Comparison of ENCODE assay signal across 8 cellular contexts in genomic region chr5:55037046-55037771, GRCh38. TPM values are rescaled to one million over a fixed set of nuclear protein-coding genes. Genes with fewer than 3 reads are reported as not detected.
DNase-seq lines count a peak whose midpoint lies in the region; ATAC-seq, FAIRE-seq and TF ChIP-seq lines count a peak whose summit lies in the region.

No MANE protein-coding gene starts in this region.

- FAIRE-seq in small intestine (lab: Jason Lieb, UNC) = no peak

- H3K4me1 ChIP-seq in small intestine (ENCODE audit: control insufficient read depth in 2 of 2, insufficient read depth in 1 of 2, low read depth in 1 of 2, low read length in 1 of 2) = no peaks in the 10 kb centered on the region

- no peaks in the 10 kb centered on the region for H3K27me3 Mint-ChIP-seq in activated naive CD8-positive, alpha-beta T cell treated with anti-CD3 and anti-CD28 coated beads for 36 hours
- no peaks in the 10 kb centered on the region for H3K27me3 Mint-ChIP-seq in glutamatergic neuron (ENCODE audit: unreplicated experiment)

- TF ChIP-seq CTCF in glutamatergic neuron (IDR thresholded peaks at IDR 0.05; ENCODE audit: partially characterized antibody, unreplicated experiment) = no peak

- peaks cover 1% of the 10 kb centered on the region for H3K36me3 Mint-ChIP-seq in activated naive CD8-positive, alpha-beta T cell treated with anti-CD3 and anti-CD28 coated beads for 36 hours
- no peaks in the 10 kb centered on the region for H3K36me3 Mint-ChIP-seq in glutamatergic neuron (ENCODE audit: unreplicated experiment)

- peak overlapping the region; percentile 86 for H3K27ac Mint-ChIP-seq in activated naive CD8-positive, alpha-beta T cell treated with anti-CD3 and anti-CD28 coated beads for 36 hours
- H3K27ac Mint-ChIP-seq in glutamatergic neuron (ENCODE audit: unreplicated experiment) = no peak overlapping the region

- H3K4me3 ChIP-seq in small intestine (ENCODE audit: low read depth in 1 of 2, low read length in 2 of 2) = no peak overlapping the region

- H3K4me1 Mint-ChIP-seq in activated naive CD8-positive, alpha-beta T cell treated with anti-CD3 and anti-CD28 coated beads for 36 hours = peaks cover 26% of the 10 kb centered on the region
- no peaks in the 10 kb centered on the region for H3K4me1 Mint-ChIP-seq in glutamatergic neuron (ENCODE audit: low read depth, unreplicated experiment)

- peak; percentile 28 for DNase-seq in DMS53 treated with DMSO at 0.1 percent for 48 hours (lab: John Stamatoyannopoulos, UW; ENCODE audit: unreplicated experiment)
- DNase-seq in RPMI7951 (ENCODE audit: low read depth) = peak; percentile 5
- DNase-seq in activated naive CD8-positive, alpha-beta T cell treated with anti-CD3 and anti-CD28 coated beads for 36 hours = peak; percentile 57
- DNase-seq in small intestine = peak; percentile 43
- no peak for DNase-seq in UCSD-AML1 (lab: John Stamatoyannopoulos, UW; ENCODE audit: unreplicated experiment)
- DNase-seq in glutamatergic neuron = no peak

- no peaks in the 10 kb centered on the region for H3K36me3 ChIP-seq in small intestine (ENCODE audit: control insufficient read depth in 2 of 2, insufficient read depth in 2 of 2, low read length in 2 of 2)

- WGBS in small intestine, 3 donors = 52 to 62% (median 58%) methylated on average over 7 of the region's 7 CpGs

- no peaks in the 10 kb centered on the region for H3K27me3 ChIP-seq in small intestine (ENCODE audit: control insufficient read depth in 2 of 2, insufficient read depth in 2 of 2, low read length in 2 of 2)

- no peaks in the 10 kb centered on the region for H3K9me3 Mint-ChIP-seq in activated naive CD8-positive, alpha-beta T cell treated with anti-CD3 and anti-CD28 coated beads for 36 hours
- H3K9me3 Mint-ChIP-seq in glutamatergic neuron (ENCODE audit: unreplicated experiment) = no peaks in the 10 kb centered on the region

- no peaks in the 10 kb centered on the region for H3K9me3 ChIP-seq in small intestine (ENCODE audit: control insufficient read depth, low read depth)

- no peak for ATAC-seq in GM18858 (IDR thresholded peaks at IDR 0.05; ENCODE audit: unreplicated experiment)
- ATAC-seq in HG02798 (IDR thresholded peaks at IDR 0.05; ENCODE audit: poor library complexity, unreplicated experiment) = no peak

- peak overlapping the region; percentile 14 for H3K4me3 Mint-ChIP-seq in activated naive CD8-positive, alpha-beta T cell treated with anti-CD3 and anti-CD28 coated beads for 36 hours
- H3K4me3 Mint-ChIP-seq in glutamatergic neuron (ENCODE audit: unreplicated experiment) = no peak overlapping the region

- peak overlapping the region in 1 of 2 donors; percentile 52 for H3K27ac ChIP-seq in small intestine (ENCODE audit: low read depth in 1 of 2, low read length in 1 of 2)

RNA-seq across cellular contexts. Expression of gene GZMK, which starts 13.2 kb away (rescaled TPM):
- total RNA-seq in RPMI7951 (2014; rRNA removed; shearing (Covaris generic)) = not detected in 2 replicates
- under 1 TPM; 0.18 to 0.33 TPM for total RNA-seq in activated naive CD8-positive, alpha-beta T cell treated with anti-CD3 and anti-CD28 coated beads for 36 hours
- 1 to 10 TPM in 1 of 3 donors, under 1 TPM in 1, not detected in 1; 0.63 to 1.6 TPM for polyA plus RNA-seq in small intestine
- not detected for total RNA-seq in glutamatergic neuron (ENCODE audit: unreplicated experiment)

RNA-seq across cellular contexts. Expression of gene ESM1, which starts 51.8 kb away (rescaled TPM):
- total RNA-seq in RPMI7951 (2014; rRNA removed; shearing (Covaris generic)) = 0.12 TPM in 1 of 2 replicates, not detected in the other
- total RNA-seq in activated naive CD8-positive, alpha-beta T cell treated with anti-CD3 and anti-CD28 coated beads for 36 hours = not detected
- under 1 TPM in 1 of 3 donors, not detected in 2; 0.79 TPM for polyA plus RNA-seq in small intestine
- total RNA-seq in glutamatergic neuron (ENCODE audit: unreplicated experiment) = not detected

Comparison
In these comparisons a context has a peak if more than half of its experiments do, and no peak if none do; other contexts are left out.
1. DNase-seq: peak in DMS53 treated with DMSO at 0.1 percent for 48 hours (single experiment), RPMI7951 (single experiment), activated naive CD8-positive, alpha-beta T cell treated with anti-CD3 and anti-CD28 coated beads for 36 hours (single experiment) and small intestine (single experiment); none in UCSD-AML1 (single experiment) and glutamatergic neuron (single experiment).